ENCODE assay signal across 8 cellular contexts in the genomic region with DNA sequence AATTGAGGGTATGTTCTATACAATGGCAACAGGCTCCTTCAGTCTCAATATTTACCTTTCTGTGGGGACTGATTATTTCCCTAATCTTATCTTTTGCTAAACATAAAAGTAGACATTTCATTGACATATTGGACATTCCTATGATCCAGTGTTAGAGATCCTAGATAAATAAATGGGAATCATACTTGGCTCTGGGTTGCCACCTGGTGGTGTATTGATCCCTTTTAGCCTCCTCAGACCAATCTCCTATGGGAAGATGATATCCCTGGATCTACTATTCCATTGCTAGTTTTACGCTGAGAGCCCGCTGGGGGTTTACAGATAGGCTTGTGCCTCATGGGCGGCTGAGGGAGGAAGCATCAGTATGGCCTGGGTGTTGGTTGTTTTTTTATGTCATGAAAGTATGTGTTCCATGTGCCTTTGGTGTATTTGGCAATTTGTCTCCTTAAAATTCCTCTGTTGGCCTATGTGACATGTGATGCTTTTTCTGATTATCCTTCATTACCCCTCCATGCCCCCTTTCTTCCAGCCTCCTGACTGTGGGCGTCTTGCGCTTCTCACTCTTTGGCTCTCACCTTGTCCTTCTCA. TPM values are rescaled to one million over a fixed set of nuclear protein-coding genes. Genes with fewer than 3 reads are reported as not detected.
DNase-seq lines count a peak whose midpoint lies in the region; TF ChIP-seq lines count a peak whose summit lies in the region.

No MANE protein-coding gene starts in this region.

- 58 to 61% (median 60%) methylated on average over 5 of the region's 5 CpGs for WGBS in adrenal gland, 4 donors

- H3K9me3 ChIP-seq in HAP-1 (no peaks in the 10 kb centered on the region), adrenal gland (replicated peaks in 1 of 3) (no peaks in the 10 kb centered on the region), vagina (no peaks in the 10 kb centered on the region)

- TF ChIP-seq POLR2A in adrenal gland (IDR thresholded peaks at IDR 0.05) = no peak
- TF ChIP-seq POLR2A in vagina (IDR thresholded peaks at IDR 0.05) = no peak

- no peak overlapping the region for H3K27ac ChIP-seq in adrenal gland
- H3K27ac ChIP-seq in vagina = no peak overlapping the region

- H3K36me3 ChIP-seq in HAP-1 (replicated peaks) (no peaks in the 10 kb centered on the region), adrenal gland (replicated peaks in 1 of 2) (no peaks in the 10 kb centered on the region), vagina (no peaks in the 10 kb centered on the region)

- TF ChIP-seq CTCF in adrenal gland (IDR thresholded peaks at IDR 0.05) (peak; percentile 25 to 58 (median 51)), vagina (IDR thresholded peaks at IDR 0.05) (peak in 2 of 3 experiments; percentile 33 to 51)

- no peak overlapping the region for H3K4me3 ChIP-seq in HAP-1
- H3K4me3 ChIP-seq in adrenal gland = no peak overlapping the region
- H3K4me3 ChIP-seq in vagina = no peak overlapping the region

- peak; percentile 44 for DNase-seq in ACHN
- DNase-seq in HAP-1 (ENCODE audit: low spot score in 2 of 2) = peak; percentile 70 to 74
- peak; percentile 29 to 69 (median 53) for DNase-seq in adrenal gland
- peak; percentile 59 for DNase-seq in iPS-NIHi11 (ENCODE audit: low spot score)
- no peak for DNase-seq in vagina (ENCODE audit: extremely low spot score in 2 of 2)
- DNase-seq in AML-193 (lab: John Stamatoyannopoulos, UW) = no peak
- no peak for DNase-seq in middle frontal gyrus (ENCODE audit: extremely low spot score, low spot score)
- no peak for DNase-seq in globus pallidus (ENCODE audit: low spot score)

- intact Hi-C loops in adrenal gland (cut with DNase I) = no loop called here
- intact Hi-C loops in vagina (cut with DNase I) = loop anchor here (10.0 kb wide), 1 partner anchor 1702 kb away; no protein-coding TSS in a partner anchor

- no peaks in the 10 kb centered on the region; the same call in 1 of the 2 replicates for H3K4me1 ChIP-seq in HAP-1
- no peaks in the 10 kb centered on the region for H3K4me1 ChIP-seq in adrenal gland (replicated peaks in 1 of 2)
- no peaks in the 10 kb centered on the region for H3K4me1 ChIP-seq in vagina

- in situ Hi-C loops in ACHN (cut with HindIII; ENCODE audit: low pct_ligation_motif_present, low pct_unique_long_range_greater_than_20kb, low sequenced_read_pairs) (no loop called here), HAP-1 (cut with MboI; ENCODE audit: low sequenced_read_pairs) (loop anchor here (25.0 kb wide), 1 partner anchor 1699 kb away; no protein-coding TSS in a partner anchor)

- H3K27me3 ChIP-seq in HAP-1 (ENCODE audit: low read depth) (no peaks in the 10 kb centered on the region), adrenal gland (no peaks in the 10 kb centered on the region), vagina (no peaks in the 10 kb centered on the region)

RNA-seq across cellular contexts. Expression of a gene that starts 18.8 kb away (rescaled TPM):
- total RNA-seq in adrenal gland = 10 to 100 TPM in 7 of 8 donors, 1 to 10 TPM in 1; 7.6 to 26.0 (median 11.5) TPM
- 1 to 10 TPM; 2.7 to 4.4 (median 3.9) TPM for polyA plus RNA-seq in adrenal gland
- 54.3 TPM for total RNA-seq in vagina

Comparison
In these comparisons a context has a peak if more than half of its experiments do, and no peak if none do; other contexts are left out.
1. DNase-seq: peak in ACHN (single experiment), HAP-1 (2 of 2), adrenal gland (7 of 7) and iPS-NIHi11 (single experiment); none in vagina (0 of 2), AML-193 (0 of 2), middle frontal gyrus (single experiment) and globus pallidus (single experiment).